Comparison of ENCODE assay signal across 8 cellular contexts in genomic region chr11:45079943-45080719, GRCh38.
DNase-seq lines count a peak whose midpoint lies in the region; ATAC-seq, FAIRE-seq and TF ChIP-seq lines count a peak whose summit lies in the region.

No MANE protein-coding gene starts in this region.

- H3K27me3 ChIP-seq in BLaER1 (no peaks in the 10 kb centered on the region), H7 (ENCODE audit: control insufficient read depth, insufficient read depth, low read length) (0 out of 2 replicates have a peak, but pooled peaks cover 2% of the 10 kb centered on the region), small intestine (ENCODE audit: control insufficient read depth in 2 of 2, insufficient read depth in 2 of 2, low read length in 2 of 2) (no peaks in the 10 kb centered on the region), uterus (no peaks in the 10 kb centered on the region)

- no peak for TF ChIP-seq POLR2A in uterus (IDR thresholded peaks at IDR 0.05)

- H3K27ac Mint-ChIP-seq in T-helper 1 cell treated with Interleukin-12 subunit alpha and Interleukin-12 subunit beta and Interleukin-4 antibody, amounts not matched to agents 30 μg/mL and 1 μg/mL, for 36 hours, result peak overlapping the region; percentile 86

- DNase-seq in H7 (peak; percentile 38), small intestine (peak; percentile 55), NCI-H2081 (lab: John Stamatoyannopoulos, UW) (no peak), uterus (no peak)
- DNase-seq in activated naive CD8-positive, alpha-beta T cell treated with anti-CD3 and anti-CD28 coated beads, Interleukin-2, amount 50 U/mL, for 16 hours (ENCODE audit: low read depth, low spot score), result peak; percentile 17

- H3K4me1 ChIP-seq in BLaER1, result peaks cover 99% of the 10 kb centered on the region
- H3K4me1 ChIP-seq in small intestine (ENCODE audit: control insufficient read depth in 2 of 2, insufficient read depth in 1 of 2, low read depth in 1 of 2, low read length in 1 of 2), result peaks cover 0 to 6% of the 10 kb centered on the region in 2 donors
- peaks cover 0 to 8% of the 10 kb centered on the region in 2 donors for H3K4me1 ChIP-seq in uterus

- H3K36me3 ChIP-seq in BLaER1 (no peaks in the 10 kb centered on the region), H7 (replicated peaks; ENCODE audit: control insufficient read depth, insufficient read depth, low read length) (no peaks in the 10 kb centered on the region), small intestine (ENCODE audit: control insufficient read depth in 2 of 2, insufficient read depth in 2 of 2, low read length in 2 of 2) (no peaks in the 10 kb centered on the region), uterus (no peaks in the 10 kb centered on the region)

- peaks cover 7% of the 10 kb centered on the region; the same call in 1 of the 2 replicates for H3K9me3 ChIP-seq in BLaER1
- H3K9me3 ChIP-seq in small intestine (ENCODE audit: control insufficient read depth, low read depth), result no peaks in the 10 kb centered on the region
- H3K9me3 ChIP-seq in uterus, result no peaks in the 10 kb centered on the region

- no peak for ATAC-seq in HG03280 (IDR thresholded peaks at IDR 0.05; ENCODE audit: unreplicated experiment)

- peaks cover 2% of the 10 kb centered on the region for H3K36me3 Mint-ChIP-seq in T-helper 1 cell treated with Interleukin-12 subunit alpha and Interleukin-12 subunit beta and Interleukin-4 antibody, amounts not matched to agents 30 μg/mL and 1 μg/mL, for 36 hours (ENCODE audit: low read depth)

- H3K9ac ChIP-seq in BLaER1, result peak overlapping the region; percentile 69

- no peak for TF ChIP-seq CTCF in uterus (IDR thresholded peaks at IDR 0.05)

- intact Hi-C loops in uterus (cut with DNase I; ENCODE audit: low total_unique reads), result no loop called here

- no peak for FAIRE-seq in small intestine (lab: Jason Lieb, UNC)

- H3K4me3 ChIP-seq in BLaER1, result peak overlapping the region; percentile 47
- no peak overlapping the region for H3K4me3 ChIP-seq in H7 (ENCODE audit: insufficient read depth, low read depth, low read length)
- no peak overlapping the region for H3K4me3 ChIP-seq in small intestine (ENCODE audit: low read depth in 1 of 2, low read length in 2 of 2)
- no peak overlapping the region for H3K4me3 ChIP-seq in uterus

- WGBS in small intestine, 3 donors, result 56 to 66% (median 61%) methylated on average over 15 to 16 of the region's 16 CpGs

- peaks cover 22% of the 10 kb centered on the region for H3K4me1 Mint-ChIP-seq in T-helper 1 cell treated with Interleukin-12 subunit alpha and Interleukin-12 subunit beta and Interleukin-4 antibody, amounts not matched to agents 30 μg/mL and 1 μg/mL, for 36 hours (ENCODE audit: low read depth)

- peak overlapping the region; percentile 91 for H3K27ac ChIP-seq in BLaER1
- H3K27ac ChIP-seq in small intestine (ENCODE audit: low read depth in 1 of 2, low read length in 1 of 2), result peak overlapping the region; percentile 58 to 75
- H3K27ac ChIP-seq in uterus, result no peak overlapping the region

- peak overlapping the region; percentile 92 for H3K4me2 ChIP-seq in BLaER1

- no peaks in the 10 kb centered on the region for H4K20me1 ChIP-seq in BLaER1

- H3K4me3 Mint-ChIP-seq in T-helper 1 cell treated with Interleukin-12 subunit alpha and Interleukin-12 subunit beta and Interleukin-4 antibody, amounts not matched to agents 30 μg/mL and 1 μg/mL, for 36 hours, result peak overlapping the region; percentile 26

- H3K9me3 Mint-ChIP-seq in T-helper 1 cell treated with Interleukin-12 subunit alpha and Interleukin-12 subunit beta and Interleukin-4 antibody, amounts not matched to agents 30 μg/mL and 1 μg/mL, for 36 hours, result peaks cover 5% of the 10 kb centered on the region

- peaks cover 8% of the 10 kb centered on the region for H3K27me3 Mint-ChIP-seq in T-helper 1 cell treated with Interleukin-12 subunit alpha and Interleukin-12 subunit beta and Interleukin-4 antibody, amounts not matched to agents 30 μg/mL and 1 μg/mL, for 36 hours (ENCODE audit: low read depth)

Comparison
In these comparisons a context has a peak if more than half of its experiments do, and no peak if none do; other contexts are left out.
1. H3K27ac ChIP-seq: peak in BLaER1 (single experiment) and small intestine (2 of 2); none in uterus (0 of 2).
2. DNase-seq: peak in H7 (single experiment), activated naive CD8-positive, alpha-beta T cell treated with anti-CD3 and anti-CD28 coated beads, Interleukin-2, amount 50 U/mL, for 16 hours (single experiment) and small intestine (single experiment); none in NCI-H2081 (0 of 2) and uterus (0 of 2).